In the genomic region with DNA sequence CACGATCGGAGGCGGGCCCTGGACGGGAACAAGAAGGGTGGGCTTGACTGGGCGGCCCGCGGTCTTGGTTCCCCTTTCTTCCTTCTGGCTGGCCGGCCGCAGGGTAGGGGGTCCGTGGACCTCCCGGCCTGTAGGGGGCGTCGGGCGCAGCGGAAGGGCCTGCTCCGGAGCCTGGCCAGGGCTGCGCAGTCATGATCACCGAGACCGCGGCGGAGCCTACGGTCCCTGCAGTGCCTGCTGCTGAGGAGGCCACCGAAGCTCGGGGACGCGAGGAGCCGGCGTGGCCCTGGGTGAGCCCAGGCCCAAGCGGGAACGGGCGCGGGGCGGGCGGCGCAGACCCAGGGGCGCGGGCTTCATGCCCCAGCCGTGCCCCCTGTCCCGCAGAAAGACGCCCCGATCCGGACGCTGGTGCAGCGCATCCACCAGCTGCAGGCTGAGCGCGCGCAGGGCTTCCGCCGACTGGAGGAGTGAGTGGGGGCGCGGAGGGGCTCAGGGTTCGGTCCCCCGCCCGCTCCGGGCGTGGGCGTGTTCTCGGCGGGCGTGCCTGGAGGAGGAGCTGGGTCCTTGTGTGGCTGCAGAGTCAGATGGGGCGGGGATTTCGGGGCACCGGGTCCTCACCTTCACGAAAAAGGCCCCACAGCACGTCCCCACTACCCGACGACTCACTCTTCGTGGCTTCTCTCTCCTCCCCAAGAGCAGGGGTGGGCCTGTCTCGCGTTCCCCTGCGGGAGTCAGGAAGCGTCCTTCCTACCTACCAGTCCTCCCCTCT, we compare ENCODE assay signal across 1 cellular context.
TF ChIP-seq lines count a peak whose summit lies in the region.

A gene (plus strand): TSS at position 188 of the 769 bp plus-strand sequence. CDS start 4 bp downstream, at position 192.

TF ChIP-seq in HepG2, 621 proteins besides CTCF, POLR2A, EP300 and RAD21 (continued from another document):
- TF ChIP-seq, protein P1, sequence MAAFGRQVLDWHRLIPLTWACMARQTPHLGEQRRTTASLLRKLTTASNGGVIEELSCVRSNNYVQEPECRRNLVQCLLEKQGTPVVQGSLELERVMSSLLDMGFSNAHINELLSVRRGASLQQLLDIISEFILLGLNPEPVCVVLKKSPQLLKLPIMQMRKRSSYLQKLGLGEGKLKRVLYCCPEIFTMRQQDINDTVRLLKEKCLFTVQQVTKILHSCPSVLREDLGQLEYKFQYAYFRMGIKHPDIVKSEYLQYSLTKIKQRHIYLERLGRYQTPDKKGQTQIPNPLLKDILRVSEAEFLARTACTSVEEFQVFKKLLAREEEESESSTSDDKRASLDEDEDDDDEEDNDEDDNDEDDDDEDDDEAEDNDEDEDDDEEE (CRISPR knock-in tag; IDR thresholded peaks at IDR 0.05): no peak; the same call in 1 of the 2 replicates
- no peak for TF ChIP-seq ZNF354B (CRISPR knock-in tag; IDR thresholded peaks at IDR 0.05)
- no peak for TF ChIP-seq ZNF7 (CRISPR knock-in tag; IDR thresholded peaks at IDR 0.05)
- TF ChIP-seq, protein P2, sequence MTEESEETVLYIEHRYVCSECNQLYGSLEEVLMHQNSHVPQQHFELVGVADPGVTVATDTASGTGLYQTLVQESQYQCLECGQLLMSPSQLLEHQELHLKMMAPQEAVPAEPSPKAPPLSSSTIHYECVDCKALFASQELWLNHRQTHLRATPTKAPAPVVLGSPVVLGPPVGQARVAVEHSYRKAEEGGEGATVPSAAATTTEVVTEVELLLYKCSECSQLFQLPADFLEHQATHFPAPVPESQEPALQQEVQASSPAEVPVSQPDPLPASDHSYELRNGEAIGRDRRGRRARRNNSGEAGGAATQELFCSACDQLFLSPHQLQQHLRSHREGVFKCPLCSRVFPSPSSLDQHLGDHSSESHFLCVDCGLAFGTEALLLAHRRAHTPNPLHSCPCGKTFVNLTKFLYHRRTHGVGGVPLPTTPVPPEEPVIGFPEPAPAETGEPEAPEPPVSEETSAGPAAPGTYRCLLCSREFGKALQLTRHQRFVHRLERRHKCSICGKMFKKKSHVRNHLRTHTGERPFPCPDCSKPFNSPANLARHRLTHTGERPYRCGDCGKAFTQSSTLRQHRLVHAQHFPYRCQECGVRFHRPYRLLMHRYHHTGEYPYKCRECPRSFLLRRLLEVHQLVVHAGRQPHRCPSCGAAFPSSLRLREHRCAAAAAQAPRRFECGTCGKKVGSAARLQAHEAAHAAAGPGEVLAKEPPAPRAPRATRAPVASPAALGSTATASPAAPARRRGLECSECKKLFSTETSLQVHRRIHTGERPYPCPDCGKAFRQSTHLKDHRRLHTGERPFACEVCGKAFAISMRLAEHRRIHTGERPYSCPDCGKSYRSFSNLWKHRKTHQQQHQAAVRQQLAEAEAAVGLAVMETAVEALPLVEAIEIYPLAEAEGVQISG (CRISPR knock-in tag; IDR thresholded peaks at IDR 0.05): peak; percentile 99
- no peak for TF ChIP-seq CBX2 (IDR thresholded peaks at IDR 0.05; ENCODE audit: low read depth, low read length)
- no peak for TF ChIP-seq CBX2 (CRISPR knock-in tag; IDR thresholded peaks at IDR 0.05; ENCODE audit: low read depth)
- TF ChIP-seq, protein P3, sequence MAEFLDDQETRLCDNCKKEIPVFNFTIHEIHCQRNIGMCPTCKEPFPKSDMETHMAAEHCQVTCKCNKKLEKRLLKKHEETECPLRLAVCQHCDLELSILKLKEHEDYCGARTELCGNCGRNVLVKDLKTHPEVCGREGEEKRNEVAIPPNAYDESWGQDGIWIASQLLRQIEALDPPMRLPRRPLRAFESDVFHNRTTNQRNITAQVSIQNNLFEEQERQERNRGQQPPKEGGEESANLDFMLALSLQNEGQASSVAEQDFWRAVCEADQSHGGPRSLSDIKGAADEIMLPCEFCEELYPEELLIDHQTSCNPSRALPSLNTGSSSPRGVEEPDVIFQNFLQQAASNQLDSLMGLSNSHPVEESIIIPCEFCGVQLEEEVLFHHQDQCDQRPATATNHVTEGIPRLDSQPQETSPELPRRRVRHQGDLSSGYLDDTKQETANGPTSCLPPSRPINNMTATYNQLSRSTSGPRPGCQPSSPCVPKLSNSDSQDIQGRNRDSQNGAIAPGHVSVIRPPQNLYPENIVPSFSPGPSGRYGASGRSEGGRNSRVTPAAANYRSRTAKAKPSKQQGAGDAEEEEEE (CRISPR knock-in tag; IDR thresholded peaks at IDR 0.05; ENCODE audit: borderline replicate concordance): no peak
- no peak for TF ChIP-seq FOXK2 (IDR thresholded peaks at IDR 0.05)
- TF ChIP-seq, protein P4, sequence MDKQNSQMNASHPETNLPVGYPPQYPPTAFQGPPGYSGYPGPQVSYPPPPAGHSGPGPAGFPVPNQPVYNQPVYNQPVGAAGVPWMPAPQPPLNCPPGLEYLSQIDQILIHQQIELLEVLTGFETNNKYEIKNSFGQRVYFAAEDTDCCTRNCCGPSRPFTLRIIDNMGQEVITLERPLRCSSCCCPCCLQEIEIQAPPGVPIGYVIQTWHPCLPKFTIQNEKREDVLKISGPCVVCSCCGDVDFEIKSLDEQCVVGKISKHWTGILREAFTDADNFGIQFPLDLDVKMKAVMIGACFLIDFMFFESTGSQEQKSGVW (CRISPR knock-in tag; IDR thresholded peaks at IDR 0.05; ENCODE audit: borderline replicate concordance): no peak
- TF ChIP-seq, protein P5, sequence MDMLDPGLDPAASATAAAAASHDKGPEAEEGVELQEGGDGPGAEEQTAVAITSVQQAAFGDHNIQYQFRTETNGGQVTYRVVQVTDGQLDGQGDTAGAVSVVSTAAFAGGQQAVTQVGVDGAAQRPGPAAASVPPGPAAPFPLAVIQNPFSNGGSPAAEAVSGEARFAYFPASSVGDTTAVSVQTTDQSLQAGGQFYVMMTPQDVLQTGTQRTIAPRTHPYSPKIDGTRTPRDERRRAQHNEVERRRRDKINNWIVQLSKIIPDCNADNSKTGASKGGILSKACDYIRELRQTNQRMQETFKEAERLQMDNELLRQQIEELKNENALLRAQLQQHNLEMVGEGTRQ (IDR thresholded peaks at IDR 0.05; ENCODE audit: low read depth, low read length): no peak
- TF ChIP-seq, protein P5 (CRISPR knock-in tag; IDR thresholded peaks at IDR 0.05; ENCODE audit: borderline replicate concordance): no peak
- peak; percentile 21; the same call in 1 of the 2 replicates for TF ChIP-seq KLF6 (CRISPR knock-in tag; IDR thresholded peaks at IDR 0.05)
- TF ChIP-seq ZNF788 (CRISPR knock-in tag; IDR thresholded peaks at IDR 0.05; ENCODE audit: borderline replicate concordance): peak; percentile 90
- peak; percentile 95 for TF ChIP-seq ZNF768 (CRISPR knock-in tag; IDR thresholded peaks at IDR 0.05)
- no peak for TF ChIP-seq ZC3H4 (CRISPR knock-in tag; IDR thresholded peaks at IDR 0.05; ENCODE audit: borderline replicate concordance)
- peak; percentile 50; the same call in 1 of the 2 replicates for TF ChIP-seq MIER2 (CRISPR knock-in tag; IDR thresholded peaks at IDR 0.05)
- TF ChIP-seq, protein P6, sequence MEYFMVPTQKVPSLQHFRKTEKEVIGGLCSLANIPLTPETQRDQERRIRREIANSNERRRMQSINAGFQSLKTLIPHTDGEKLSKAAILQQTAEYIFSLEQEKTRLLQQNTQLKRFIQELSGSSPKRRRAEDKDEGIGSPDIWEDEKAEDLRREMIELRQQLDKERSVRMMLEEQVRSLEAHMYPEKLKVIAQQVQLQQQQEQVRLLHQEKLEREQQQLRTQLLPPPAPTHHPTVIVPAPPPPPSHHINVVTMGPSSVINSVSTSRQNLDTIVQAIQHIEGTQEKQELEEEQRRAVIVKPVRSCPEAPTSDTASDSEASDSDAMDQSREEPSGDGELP (IDR thresholded peaks at IDR 0.05; ENCODE audit: borderline replicate concordance, low read depth): peak; percentile 63; the same call in 1 of the 2 replicates
- TF ChIP-seq, protein P7, sequence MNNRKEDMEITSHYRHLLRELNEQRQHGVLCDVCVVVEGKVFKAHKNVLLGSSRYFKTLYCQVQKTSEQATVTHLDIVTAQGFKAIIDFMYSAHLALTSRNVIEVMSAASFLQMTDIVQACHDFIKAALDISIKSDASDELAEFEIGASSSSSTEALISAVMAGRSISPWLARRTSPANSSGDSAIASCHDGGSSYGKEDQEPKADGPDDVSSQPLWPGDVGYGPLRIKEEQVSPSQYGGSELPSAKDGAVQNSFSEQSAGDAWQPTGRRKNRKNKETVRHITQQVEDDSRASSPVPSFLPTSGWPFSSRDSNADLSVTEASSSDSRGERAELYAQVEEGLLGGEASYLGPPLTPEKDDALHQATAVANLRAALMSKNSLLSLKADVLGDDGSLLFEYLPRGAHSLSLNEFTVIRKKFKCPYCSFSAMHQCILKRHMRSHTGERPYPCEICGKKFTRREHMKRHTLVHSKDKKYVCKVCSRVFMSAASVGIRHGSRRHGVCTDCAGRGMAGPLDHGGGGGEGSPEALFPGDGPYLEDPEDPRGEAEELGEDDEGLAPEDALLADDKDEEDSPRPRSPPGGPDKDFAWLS (CRISPR knock-in tag; IDR thresholded peaks at IDR 0.05; ENCODE audit: borderline replicate concordance): no peak; the same call in 1 of the 2 replicates
- no peak for TF ChIP-seq XBP1 (CRISPR knock-in tag; IDR thresholded peaks at IDR 0.05)
- TF ChIP-seq ZNF557 (CRISPR knock-in tag; IDR thresholded peaks at IDR 0.05): no peak; the same call in none of the 2 replicates
